ENCODE assay signal across 13 cellular contexts in the genomic region with DNA sequence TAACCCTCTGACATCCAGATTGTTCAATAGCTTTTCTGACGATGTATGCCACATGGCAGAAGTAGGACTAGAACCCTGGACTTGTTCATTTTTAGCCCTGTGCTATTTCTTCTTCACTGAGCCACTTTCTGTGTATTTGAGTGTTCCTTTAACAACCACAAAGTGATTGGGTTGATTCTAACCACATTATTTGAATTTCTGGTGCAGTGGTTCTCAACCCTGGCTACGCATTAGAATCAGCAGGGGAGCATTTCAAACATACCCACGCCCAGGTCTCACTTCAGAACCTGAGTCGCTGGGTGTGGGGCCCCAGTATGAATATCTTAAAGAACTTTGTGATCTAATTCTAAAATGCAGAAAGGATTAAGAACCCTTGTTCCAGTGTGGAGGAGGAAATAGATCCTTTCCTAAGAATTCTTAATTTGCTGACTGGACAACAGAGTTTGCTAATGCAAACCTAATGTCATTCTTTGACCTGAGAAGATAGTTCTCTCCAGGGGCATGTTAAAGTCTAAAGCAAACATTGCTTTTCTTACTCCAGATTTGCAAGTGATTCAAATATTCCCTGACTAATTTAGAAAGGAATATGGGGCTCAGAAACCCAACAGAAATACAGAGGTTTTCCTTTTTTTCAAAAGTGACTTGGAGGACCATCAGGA.
DNase-seq lines count a peak whose midpoint lies in the region; ATAC-seq and TF ChIP-seq lines count a peak whose summit lies in the region.
"Had no signal": no experiment of that assay in that cellular context is flagged by ENCODE, and none has a peak within 500 bp of the region (broad histone marks: within the 10 kb centered on the region; RNA-seq: fewer than 3 reads in every experiment).

No MANE protein-coding gene starts in this region.

- H3K27ac ChIP-seq in MM.1S (ENCODE audit: low read length) = no peak overlapping the region
- H3K27ac ChIP-seq: epithelial cell of prostate had no signal

- no peak overlapping the region for H2AFZ ChIP-seq in MM.1S (ENCODE audit: low read length)

- no peaks in the 10 kb centered on the region for H4K20me1 ChIP-seq in MM.1S (ENCODE audit: insufficient read depth, low read length)

- peaks cover 31% of the 10 kb centered on the region for H3K4me1 ChIP-seq in MM.1S (ENCODE audit: low read length)

- H3F3A ChIP-seq in MM.1S (ENCODE audit: insufficient read depth, low read length) = peaks cover 17% of the 10 kb centered on the region

- no peaks in the 10 kb centered on the region for H3K9me3 ChIP-seq in MM.1S (replicated peaks; ENCODE audit: insufficient read depth, low read length)

- DNase-seq in MM.1S (peak; percentile 27), NCI-H446 treated with DMSO at 0.1 percent for 48 hours (lab: John Stamatoyannopoulos, UW) (no peak), cerebellum (ENCODE audit: low spot score) (no peak), NCI-H1105 treated with DMSO at 0.1 percent for 48 hours (lab: John Stamatoyannopoulos, UW) (no peak)
- DNase-seq: DMS153, mesenchymal stem cell, NCI-H2107, PC-3 had no signal

- H3K4me3 ChIP-seq in MM.1S (ENCODE audit: low read length) = no peak overlapping the region

- no peaks in the 10 kb centered on the region for H3K79me2 ChIP-seq in MM.1S (ENCODE audit: low read length)

- TF ChIP-seq CTCF in MM.1S (IDR thresholded peaks at IDR 0.05; ENCODE audit: low read length) = no peak

- H3K4me2 ChIP-seq in MM.1S (ENCODE audit: low read depth, low read length) = no peak overlapping the region

- H3K9me2 ChIP-seq in MM.1S (replicated peaks; ENCODE audit: insufficient read depth, low read length) = no peaks in the 10 kb centered on the region

- TF ChIP-seq POLR2A in GM18505 (IDR thresholded peaks at IDR 0.05; ENCODE audit: borderline replicate concordance, extremely low read depth, insufficient read depth, insufficient read length) = no peak

- no peaks in the 10 kb centered on the region for H3K36me3 ChIP-seq in MM.1S (replicated peaks; ENCODE audit: insufficient read depth, low read length)

- H3K9ac ChIP-seq in MM.1S (ENCODE audit: low read length) = no peak overlapping the region

- peak; percentile 55 for ATAC-seq in GM18505 (IDR thresholded peaks at IDR 0.05; ENCODE audit: unreplicated experiment)
- peak; percentile 70 for ATAC-seq in GM19455 (IDR thresholded peaks at IDR 0.05; ENCODE audit: unreplicated experiment)
- ATAC-seq in HG02938 (IDR thresholded peaks at IDR 0.05; ENCODE audit: unreplicated experiment) = peak; percentile 79
- no peak for ATAC-seq in HG03571 (IDR thresholded peaks at IDR 0.05; ENCODE audit: unreplicated experiment)
- ATAC-seq: PC-3 had no signal

- no peaks in the 10 kb centered on the region for H3K27me3 ChIP-seq in MM.1S (replicated peaks; ENCODE audit: insufficient read depth, low read length)
